ENCODE assay signal across 29 cellular contexts in genomic region chrX:120824021-120824420, GRCh38. TPM values are rescaled to one million over a fixed set of nuclear protein-coding genes. Genes with fewer than 3 reads are reported as not detected.
"Had no signal": no experiment of that assay in that cellular context is flagged by ENCODE, and none has a peak within 500 bp of the region (broad histone marks: within the 10 kb centered on the region; RNA-seq: fewer than 3 reads in every experiment).

No MANE protein-coding gene starts in this region.

- H3K4me1 ChIP-seq: ascending aorta, body of pancreas, Peyer's patch, SJSA1 had no signal

- ATAC-seq: activated CD8-positive, alpha-beta T cell treated with anti-CD3 and anti-CD28 coated beads, Interleukin-2, amount 10 ng/mL, durations not matched to agents 7 days and 5 days; activated naive CD4-positive, alpha-beta T cell treated with anti-CD3 and anti-CD28 coated beads, Interleukin-2, amount 50 U/mL, for 72 hours; activated naive CD8-positive, alpha-beta T cell treated with anti-CD3 and anti-CD28 coated beads, Interleukin-2, amount 50 U/mL, for 24 hours; body of pancreas; T-helper 17 cell; WTC11 had no signal

- H3K27ac ChIP-seq: ascending aorta, body of pancreas, cardiac muscle cell, Peyer's patch, RWPE1, SJSA1 had no signal

- H3K4me1 Mint-ChIP-seq: activated naive CD8-positive, alpha-beta T cell treated with anti-CD3 and anti-CD28 coated beads, Interleukin-2, amount 50 U/mL, for 24 hours; T-helper 17 cell; WTC11 had no signal

- DNase-seq: activated CD4-positive, alpha-beta T cell treated with anti-CD3 and anti-CD28 coated beads for 48 hours; activated CD4-positive, alpha-beta T cell treated with anti-CD3 and anti-CD28 coated beads, Interleukin-2, amount 50 U/mL, for 4 hours; activated CD4-positive, CD25-positive, alpha-beta regulatory T cell treated with anti-CD3 and anti-CD28 coated beads, Interleukin-2, amount 50 U/mL, for 72 hours; activated CD8-positive, alpha-beta memory T cell treated with anti-CD3 and anti-CD28 coated beads, Interleukin-2, amount 50 U/mL, for 48 hours; activated CD8-positive, alpha-beta T cell treated with anti-CD3 and anti-CD28 coated beads, Interleukin-2, amount 10 ng/mL, durations not matched to agents 7 days and 5 days; activated effector memory CD4-positive, alpha-beta T cell treated with anti-CD3 and anti-CD28 coated beads, Interleukin-2, amount 50 U/mL, for 16 hours; activated naive CD4-positive, alpha-beta T cell treated with Interleukin-2 at 50 U/mL for 16 hours; activated naive CD8-positive, alpha-beta T cell treated with anti-CD3 and anti-CD28 coated beads, Interleukin-2, amount 50 U/mL, for 24 hours; activated T-cell treated with anti-CD3 and anti-CD28 coated beads, Interleukin-2, amount 50 U/mL, for 1 hour; amniotic stem cell; body of pancreas; Karpas-422; MM.1S; NCI-H1105 treated with DMSO at 0.1 percent for 48 hours; NCI-H1436 treated with DMSO at 0.1 percent for 48 hours; NCI-H187; NCI-H446; Peyer's patch; SHP77; T-helper 17 cell; T-helper 9 cell had no signal

- H3K9me3 ChIP-seq: ascending aorta, body of pancreas, Peyer's patch, SJSA1 had no signal

- H3K9me3 Mint-ChIP-seq: activated naive CD4-positive, alpha-beta T cell treated with anti-CD3 and anti-CD28 coated beads, Interleukin-2, amount 50 U/mL, for 72 hours; activated naive CD8-positive, alpha-beta T cell treated with anti-CD3 and anti-CD28 coated beads, Interleukin-2, amount 50 U/mL, for 24 hours; activated T-helper 1 cell treated with anti-CD3 and anti-CD28 coated beads, Interleukin-12 subunit alpha, Interleukin-12 subunit beta, Interleukin-2, Interleukin-4 antibody, amounts not matched to agents 30 ng/mL and 10 ng/mL and 1 ng/mL, durations not matched to agents 14 hours and 24 hours and 36 hours; WTC11 had no signal

- H3K36me3 Mint-ChIP-seq: activated naive CD4-positive, alpha-beta T cell treated with anti-CD3 and anti-CD28 coated beads, Interleukin-2, amount 50 U/mL, for 72 hours; WTC11 had no signal

- H3K36me3 ChIP-seq: ascending aorta, cardiac muscle cell, Peyer's patch, SJSA1 had no signal

- H3K27me3 ChIP-seq: ascending aorta, body of pancreas, cardiac muscle cell, Peyer's patch, SJSA1 had no signal

- H3K4me3 ChIP-seq: ascending aorta, body of pancreas, cardiac muscle cell, Peyer's patch, SJSA1 had no signal

- H3K4me3 Mint-ChIP-seq: activated CD8-positive, alpha-beta T cell treated with anti-CD3 and anti-CD28 coated beads, Interleukin-2, amount 10 ng/mL, durations not matched to agents 7 days and 5 days; activated naive CD8-positive, alpha-beta T cell treated with anti-CD3 and anti-CD28 coated beads, Interleukin-2, amount 50 U/mL, for 24 hours; activated T-helper 1 cell treated with anti-CD3 and anti-CD28 coated beads, Interleukin-12 subunit alpha, Interleukin-12 subunit beta, Interleukin-2, Interleukin-4 antibody, amounts not matched to agents 30 ng/mL and 10 ng/mL and 1 ng/mL, durations not matched to agents 14 hours and 24 hours and 36 hours; T-helper 17 cell; WTC11 had no signal

RNA-seq across cellular contexts. Expression of gene CT47B1, which starts 51.6 kb away (rescaled TPM):
- total RNA-seq: activated CD8-positive, alpha-beta T cell treated with anti-CD3 and anti-CD28 coated beads, Interleukin-2, amount 10 ng/mL, durations not matched to agents 7 days and 5 days; activated naive CD4-positive, alpha-beta T cell treated with anti-CD3 and anti-CD28 coated beads, Interleukin-2, amount 50 U/mL, for 72 hours; activated T-helper 1 cell treated with anti-CD3 and anti-CD28 coated beads, Interleukin-12 subunit alpha, Interleukin-12 subunit beta, Interleukin-2, Interleukin-4 antibody, amounts not matched to agents 30 ng/mL and 10 ng/mL and 1 ng/mL, durations not matched to agents 14 hours and 24 hours and 36 hours; ascending aorta; body of pancreas; cardiac muscle cell; OCI-LY7; Peyer's patch; SJSA1; T-helper 17 cell; WTC11 had no signal
- polyA plus RNA-seq: cardiac muscle cell had no signal
